15 cellular contexts compared by ENCODE assay signal in genomic region chr18:59959606-59960005, GRCh38.
"Had no signal": no experiment of that assay in that cellular context is flagged by ENCODE, and none has a peak within 500 bp of the region (broad histone marks: within the 10 kb centered on the region; RNA-seq: fewer than 3 reads in every experiment).

No MANE protein-coding gene starts in this region.

- H3K9me3 Mint-ChIP-seq: activated T-cell treated with anti-CD3 and anti-CD28 coated beads, Interleukin-2, amount 50 U/mL, for 24 hours; dendritic cell treated with granulocyte-macrophage colony-stimulating factor and Interleukin-4, amounts not matched to agents 40 ng/mL and 50 ng/mL, for 4 days; endodermal cell; naive thymus-derived CD4-positive, alpha-beta T cell; WTC11 had no signal

- H2AFZ ChIP-seq: parathyroid adenoma had no signal

- H3K9ac ChIP-seq: parathyroid adenoma had no signal

- H3K4me3 ChIP-seq: lower lobe of right lung, tibial artery had no signal

- ATAC-seq: activated CD8-positive, alpha-beta memory T cell treated with anti-CD3 and anti-CD28 coated beads, Interleukin-2, amount 10 ng/mL, durations not matched to agents 7 days and 5 days; lower lobe of right lung; naive thymus-derived CD4-positive, alpha-beta T cell; WTC11 had no signal

- H3K36me3 ChIP-seq: brain microvascular endothelial cell, lower lobe of right lung, tibial artery had no signal

- H3K4me1 ChIP-seq: lower lobe of right lung, tibial artery had no signal

- H3K27ac ChIP-seq: brain microvascular endothelial cell, lower lobe of right lung, parathyroid adenoma, tibial artery had no signal

- H3K9me3 ChIP-seq: lower lobe of right lung, tibial artery had no signal

- H3K79me2 ChIP-seq: parathyroid adenoma had no signal

- H3K27me3 ChIP-seq: brain microvascular endothelial cell, tibial artery had no signal

- H3K36me3 Mint-ChIP-seq: activated naive CD8-positive, alpha-beta T cell; naive thymus-derived CD4-positive, alpha-beta T cell; WTC11 had no signal

- H3K27ac Mint-ChIP-seq: activated CD8-positive, alpha-beta memory T cell treated with anti-CD3 and anti-CD28 coated beads, Interleukin-2, amount 10 ng/mL, durations not matched to agents 7 days and 5 days; activated naive CD8-positive, alpha-beta T cell; activated T-cell treated with anti-CD3 and anti-CD28 coated beads, Interleukin-2, amount 50 U/mL, for 24 hours; dendritic cell treated with granulocyte-macrophage colony-stimulating factor and Interleukin-4, amounts not matched to agents 40 ng/mL and 50 ng/mL, for 4 days; endodermal cell; naive thymus-derived CD4-positive, alpha-beta T cell; WTC11 had no signal

- H3K4me3 Mint-ChIP-seq: activated CD8-positive, alpha-beta memory T cell treated with anti-CD3 and anti-CD28 coated beads, Interleukin-2, amount 10 ng/mL, durations not matched to agents 7 days and 5 days; activated naive CD8-positive, alpha-beta T cell; activated T-cell treated with anti-CD3 and anti-CD28 coated beads, Interleukin-2, amount 50 U/mL, for 24 hours; dendritic cell treated with granulocyte-macrophage colony-stimulating factor and Interleukin-4, amounts not matched to agents 40 ng/mL and 50 ng/mL, for 4 days; endodermal cell; WTC11 had no signal

- DNase-seq: activated CD8-positive, alpha-beta memory T cell treated with anti-CD3 and anti-CD28 coated beads, Interleukin-2, amount 10 ng/mL, durations not matched to agents 7 days and 5 days; activated effector memory CD4-positive, alpha-beta T cell treated with anti-CD3 and anti-CD28 coated beads, Interleukin-2, amount 50 U/mL, for 16 hours; activated T-cell treated with anti-CD3 and anti-CD28 coated beads, Interleukin-2, amount 50 U/mL, for 24 hours; brain microvascular endothelial cell; cerebellar nuclear complex; endodermal cell; hippocampal formation; lower lobe of right lung; naive thymus-derived CD4-positive, alpha-beta T cell; stimulated activated CD4-positive, alpha-beta T cell treated with anti-CD3 and anti-CD28 coated beads, Interleukin-4, amount 100 ng/mL, for 24 hours; tibial artery had no signal
